Comparison of ENCODE assay signal across 8 cellular contexts in genomic region chr18:9136315-9137141, GRCh38. TPM values are rescaled to one million over a fixed set of nuclear protein-coding genes. Genes with fewer than 3 reads are reported as not detected.
DNase-seq lines count a peak whose midpoint lies in the region; ATAC-seq and TF ChIP-seq lines count a peak whose summit lies in the region.

Gene ANKRD12, plus strand, starts transcription at chr18:9136781. Its CDS starts 45,652 bp downstream, at chr18:9182433.

- peak within 1 kb of the TSS; percentile 95 for H2AFZ ChIP-seq in Loucy (ENCODE audit: low read length)

- peaks cover 54% of the 10 kb centered on the region for H3K4me1 Mint-ChIP-seq in activated T-helper 2 cell treated with anti-CD3 and anti-CD28 coated beads, Interferon-gamma antibody, Interleukin-2, Interleukin-4, amounts not matched to agents 10 μg/mL and 5 μg/mL and 100 μg/mL, durations not matched to agents 14 hours and 24 hours and 36 hours (ENCODE audit: low read depth)
- H3K4me1 Mint-ChIP-seq in natural killer cell = peaks cover 47 to 58% of the 10 kb centered on the region in 2 donors

- H3F3A ChIP-seq in Loucy (ENCODE audit: low read depth) = peaks cover 4% of the 10 kb centered on the region; the same call in 1 of the 2 replicates

- peak within 1 kb of the TSS; percentile 96 for H3K4me2 ChIP-seq in Loucy (ENCODE audit: low read depth, low read length, poor library complexity, severe bottlenecking)

- H3K27me3 ChIP-seq in H7 (ENCODE audit: control insufficient read depth, insufficient read depth, low read length) (no peaks in the 10 kb centered on the region), Loucy (ENCODE audit: insufficient read depth, low read length, poor library complexity, severe bottlenecking) (no peaks in the 10 kb centered on the region), RWPE2 (ENCODE audit: insufficient read depth, poor library complexity, severe bottlenecking) (no peaks in the 10 kb centered on the region)

- H3K9me2 ChIP-seq in Loucy (replicated peaks; ENCODE audit: low read depth, low read length) = no peaks in the 10 kb centered on the region

- H3K36me3 ChIP-seq in H7 (replicated peaks; ENCODE audit: control insufficient read depth, insufficient read depth, low read length) (peaks cover 4% of the 10 kb centered on the region), Loucy (ENCODE audit: insufficient read depth, low read length) (peaks cover 21% of the 10 kb centered on the region; the same call in 1 of the 2 replicates), RWPE2 (ENCODE audit: low read depth) (peaks cover 24% of the 10 kb centered on the region)

- H3K4me3 ChIP-seq in H7 (ENCODE audit: insufficient read depth, low read depth, low read length) (peak within 1 kb of the TSS; percentile 95), Loucy (ENCODE audit: low read length, poor library complexity, severe bottlenecking) (peak within 1 kb of the TSS; percentile 89), RWPE2 (ENCODE audit: severe bottlenecking) (peak within 1 kb of the TSS; percentile 80)

- peak within 1 kb of the TSS; percentile 95 for H3K4me3 Mint-ChIP-seq in activated T-helper 2 cell treated with anti-CD3 and anti-CD28 coated beads, Interferon-gamma antibody, Interleukin-2, Interleukin-4, amounts not matched to agents 10 μg/mL and 5 μg/mL and 100 μg/mL, durations not matched to agents 14 hours and 24 hours and 36 hours (ENCODE audit: low read depth)
- peak within 1 kb of the TSS; percentile 97 for H3K4me3 Mint-ChIP-seq in natural killer cell

- H3K9ac ChIP-seq in Loucy (ENCODE audit: low read depth, low read length, poor library complexity, severe bottlenecking) = peak within 1 kb of the TSS; percentile 72

- ATAC-seq in RWPE2 (ENCODE audit: low read depth) (peak; percentile 77), natural killer cell (peak; percentile 78 to 95 (median 82))

- H3K9me3 ChIP-seq in Loucy (ENCODE audit: insufficient read depth, low read depth, low read length) = no peaks in the 10 kb centered on the region
- H3K9me3 ChIP-seq in RWPE2 (ENCODE audit: severe bottlenecking) = no peaks in the 10 kb centered on the region

- peaks cover 68% of the 10 kb centered on the region for H3K36me3 Mint-ChIP-seq in activated T-helper 2 cell treated with anti-CD3 and anti-CD28 coated beads, Interferon-gamma antibody, Interleukin-2, Interleukin-4, amounts not matched to agents 10 μg/mL and 5 μg/mL and 100 μg/mL, durations not matched to agents 14 hours and 24 hours and 36 hours (ENCODE audit: low read depth)
- H3K36me3 Mint-ChIP-seq in natural killer cell = no peaks in the 10 kb centered on the region

- H3K27me3 Mint-ChIP-seq in activated T-helper 2 cell treated with anti-CD3 and anti-CD28 coated beads, Interferon-gamma antibody, Interleukin-2, Interleukin-4, amounts not matched to agents 10 μg/mL and 5 μg/mL and 100 μg/mL, durations not matched to agents 14 hours and 24 hours and 36 hours (ENCODE audit: low read depth) = no peaks in the 10 kb centered on the region
- H3K27me3 Mint-ChIP-seq in natural killer cell (ENCODE audit: low read depth in 2 of 2) = no peaks in the 10 kb centered on the region

- no peaks in the 10 kb centered on the region for H3K9me3 Mint-ChIP-seq in activated T-helper 2 cell treated with anti-CD3 and anti-CD28 coated beads, Interferon-gamma antibody, Interleukin-2, Interleukin-4, amounts not matched to agents 10 μg/mL and 5 μg/mL and 100 μg/mL, durations not matched to agents 14 hours and 24 hours and 36 hours
- H3K9me3 Mint-ChIP-seq in natural killer cell = no peaks in the 10 kb centered on the region

- H3K4me1 ChIP-seq in Loucy (ENCODE audit: insufficient read depth, low read length, poor library complexity, severe bottlenecking) (peaks cover 36% of the 10 kb centered on the region), RWPE2 (ENCODE audit: insufficient read depth, poor library complexity, severe bottlenecking) (peaks cover 24% of the 10 kb centered on the region)

- peaks cover 44% of the 10 kb centered on the region for H3K79me2 ChIP-seq in Loucy (ENCODE audit: insufficient read depth, low read length)

- TF ChIP-seq CTCF in Loucy (conservative IDR thresholded peaks at IDR 0.05; ENCODE audit: low read length) (no peak), RWPE2 (IDR thresholded peaks at IDR 0.05; ENCODE audit: poor library complexity, severe bottlenecking) (no peak), natural killer cell (IDR thresholded peaks at IDR 0.05) (no peak)

- H4K20me1 ChIP-seq in Loucy (ENCODE audit: insufficient read depth, low read length, poor library complexity, severe bottlenecking) = peaks cover 49% of the 10 kb centered on the region

- intact Hi-C loops in activated T-helper 2 cell treated with anti-CD3 and anti-CD28 coated beads, Interferon-gamma antibody, Interleukin-2, Interleukin-4, amounts not matched to agents 10 μg/mL and 5 μg/mL and 100 μg/mL, durations not matched to agents 14 hours and 24 hours and 36 hours (cut with micrococcal nuclease) = loop anchor here (1.0 to 5.0 kb wide), 7 partner anchors 19 to 776 kb away; partner anchors contain the start of genes NDUFV2, RALBP1, TWSG1 and VAPA
- intact Hi-C loops in natural killer cell (cut with micrococcal nuclease) = loop anchor here (1.0 to 5.0 kb wide), 4 partner anchors 18 to 341 kb away; partner anchors contain the start of genes RALBP1 and TWSG1

- H3K27ac ChIP-seq in RWPE2 (ENCODE audit: poor library complexity, severe bottlenecking) = peak within 1 kb of the TSS; percentile 93

- DNase-seq in EL (peak; percentile 97), H7 (peak; percentile 97), RWPE2 (ENCODE audit: low spot score) (peak; percentile 92), fibroblast of peridontal ligament (ENCODE audit: extremely low read depth) (peak; percentile 94), natural killer cell (peak; percentile 99)
- DNase-seq in activated T-helper 2 cell treated with anti-CD3 and anti-CD28 coated beads, Interferon-gamma antibody, Interleukin-2, Interleukin-4, amounts not matched to agents 10 μg/mL and 5 μg/mL and 100 μg/mL, durations not matched to agents 14 hours and 24 hours and 36 hours (ENCODE audit: low spot score) = peak; percentile 98
- peak; percentile 94 to 99 (median 96) for DNase-seq in stimulated activated naive CD4-positive, alpha-beta T cell (lab: John Stamatoyannopoulos, UW)

- peak within 1 kb of the TSS; percentile 99 for H3K27ac Mint-ChIP-seq in activated T-helper 2 cell treated with anti-CD3 and anti-CD28 coated beads, Interferon-gamma antibody, Interleukin-2, Interleukin-4, amounts not matched to agents 10 μg/mL and 5 μg/mL and 100 μg/mL, durations not matched to agents 14 hours and 24 hours and 36 hours
- H3K27ac Mint-ChIP-seq in natural killer cell = peak within 1 kb of the TSS; percentile 97 to 98

RNA-seq across cellular contexts. Expression of gene ANKRD12, which starts in this region (rescaled TPM):
- 3.2 and 11.3 TPM in 2 replicates for total RNA-seq in H7 (2014; rRNA removed; shearing (Covaris generic))
- 66.0 and 68.7 TPM in 2 replicates for total RNA-seq in activated T-helper 2 cell treated with anti-CD3 and anti-CD28 coated beads, Interferon-gamma antibody, Interleukin-2, Interleukin-4, amounts not matched to agents 10 μg/mL and 5 μg/mL and 100 μg/mL, durations not matched to agents 14 hours and 24 hours and 36 hours
- 100 to 1,000 TPM; 136 to 148 (median 141) TPM for total RNA-seq in natural killer cell

Comparison
In these comparisons a context has a peak if more than half of its experiments do, and no peak if none do; other contexts are left out.
1. Peak in every context shown above with its lines: DNase-seq, ATAC-seq, H3K4me3 ChIP-seq and H3K27ac ChIP-seq.